In genomic region chr1:51516639-51517158, GRCh38 we compare ENCODE assay signal across 8 cellular contexts. TPM values are rescaled to one million over a fixed set of nuclear protein-coding genes. Genes with fewer than 3 reads are reported as not detected.
DNase-seq lines count a peak whose midpoint lies in the region; ATAC-seq, FAIRE-seq and TF ChIP-seq lines count a peak whose summit lies in the region.

No MANE protein-coding gene starts in this region.

- ATAC-seq in GM18909 (IDR thresholded peaks at IDR 0.05; ENCODE audit: poor library complexity, unreplicated experiment), result no peak
- no peak for ATAC-seq in GM19395 (IDR thresholded peaks at IDR 0.05; ENCODE audit: unreplicated experiment)

- peak overlapping the region; percentile 91 for H3K4me3 Mint-ChIP-seq in Calu3 (ENCODE audit: low read depth, unreplicated experiment)
- peak overlapping the region; percentile 63 for H3K4me3 Mint-ChIP-seq in dendritic cell treated with granulocyte-macrophage colony-stimulating factor and Interleukin-4, amounts not matched to agents 40 ng/mL and 50 ng/mL, for 4 days

- H3K9me3 Mint-ChIP-seq in Calu3 (ENCODE audit: low read depth, unreplicated experiment), result no peaks in the 10 kb centered on the region
- H3K9me3 Mint-ChIP-seq in dendritic cell treated with granulocyte-macrophage colony-stimulating factor and Interleukin-4, amounts not matched to agents 40 ng/mL and 50 ng/mL, for 4 days, result no peaks in the 10 kb centered on the region

- intact Hi-C loops in Calu3 (cut with micrococcal nuclease; ENCODE audit: unreplicated experiment), result loop anchor here (5.0 kb wide), 1 partner anchor 51 kb away; no protein-coding TSS in a partner anchor
- intact Hi-C loops in dendritic cell treated with granulocyte-macrophage colony-stimulating factor and Interleukin-4, amounts not matched to agents 40 ng/mL and 50 ng/mL, for 4 days (cut with micrococcal nuclease), result loop anchor here (5.0 kb wide), 1 partner anchor 44 kb away; no protein-coding TSS in a partner anchor

- no peak for DNase-seq in Calu3
- DNase-seq in MG63, result peak; percentile 22
- DNase-seq in urothelium cell line (ENCODE audit: low spot score), result no peak
- no peak for DNase-seq in T1000 (lab: John Stamatoyannopoulos, UW)

- H3K4me1 Mint-ChIP-seq in Calu3 (ENCODE audit: low read depth, unreplicated experiment), result peaks cover 37% of the 10 kb centered on the region
- H3K4me1 Mint-ChIP-seq in dendritic cell treated with granulocyte-macrophage colony-stimulating factor and Interleukin-4, amounts not matched to agents 40 ng/mL and 50 ng/mL, for 4 days (ENCODE audit: low read depth), result peaks cover 28% of the 10 kb centered on the region

- peaks cover 17% of the 10 kb centered on the region for H3K4me1 ChIP-seq in neuron (ENCODE audit: insufficient read depth, low read length)

- H3K36me3 ChIP-seq in MG63, result 0 out of 2 replicates have a peak, but pooled peaks cover 2% of the 10 kb centered on the region
- H3K36me3 ChIP-seq in neuron (ENCODE audit: insufficient read depth, low read length), result no peaks in the 10 kb centered on the region

- H3K27me3 ChIP-seq in MG63, result no peaks in the 10 kb centered on the region
- no peaks in the 10 kb centered on the region for H3K27me3 ChIP-seq in neuron (ENCODE audit: insufficient read depth, low read length)

- TSS peak; percentile 24 for BruUV-seq in Calu3 (replicated peaks; lab: Mats Ljungman, UMichigan)

- no peaks in the 10 kb centered on the region for H3K27me3 Mint-ChIP-seq in Calu3 (ENCODE audit: unreplicated experiment)
- no peaks in the 10 kb centered on the region for H3K27me3 Mint-ChIP-seq in dendritic cell treated with granulocyte-macrophage colony-stimulating factor and Interleukin-4, amounts not matched to agents 40 ng/mL and 50 ng/mL, for 4 days

- H3K36me3 Mint-ChIP-seq in Calu3 (ENCODE audit: insufficient read depth, unreplicated experiment), result peaks cover 25% of the 10 kb centered on the region
- H3K36me3 Mint-ChIP-seq in dendritic cell treated with granulocyte-macrophage colony-stimulating factor and Interleukin-4, amounts not matched to agents 40 ng/mL and 50 ng/mL, for 4 days (ENCODE audit: low read depth), result peaks cover 16% of the 10 kb centered on the region

- H3K9me3 ChIP-seq in MG63 (no peaks in the 10 kb centered on the region), neuron (ENCODE audit: low read length) (no peaks in the 10 kb centered on the region)

- no peak for TF ChIP-seq CTCF in Calu3 (IDR thresholded peaks at IDR 0.05; ENCODE audit: unreplicated experiment)

- no peak overlapping the region for H2AFZ ChIP-seq in neuron (ENCODE audit: low read depth, low read length)

- CTCF ChIA-PET in Calu3 (lab: Charles Lee), result no interaction called here

- H3K4me3 ChIP-seq in MG63 (peak overlapping the region; percentile 75), neuron (ENCODE audit: low read length) (peak overlapping the region; percentile 84)

- H3K27ac Mint-ChIP-seq in Calu3 (ENCODE audit: unreplicated experiment), result no peak overlapping the region
- H3K27ac Mint-ChIP-seq in dendritic cell treated with granulocyte-macrophage colony-stimulating factor and Interleukin-4, amounts not matched to agents 40 ng/mL and 50 ng/mL, for 4 days, result peak overlapping the region; percentile 58

- no peak for FAIRE-seq in urothelium cell line (lab: Jason Lieb, UNC)

RNA-seq across cellular contexts. Expression of gene EPS15, which starts 2.4 kb away (rescaled TPM):
- 50.0 and 51.2 TPM in 2 replicates for total RNA-seq in Calu3 (2022)
- total RNA-seq in MG63 (2014; rRNA removed; shearing (Covaris generic); ENCODE audit: low replicate concordance), result 9.3 and 11.4 TPM in 2 replicates
